Comparison of ENCODE assay signal across 8 cellular contexts in the genomic region with DNA sequence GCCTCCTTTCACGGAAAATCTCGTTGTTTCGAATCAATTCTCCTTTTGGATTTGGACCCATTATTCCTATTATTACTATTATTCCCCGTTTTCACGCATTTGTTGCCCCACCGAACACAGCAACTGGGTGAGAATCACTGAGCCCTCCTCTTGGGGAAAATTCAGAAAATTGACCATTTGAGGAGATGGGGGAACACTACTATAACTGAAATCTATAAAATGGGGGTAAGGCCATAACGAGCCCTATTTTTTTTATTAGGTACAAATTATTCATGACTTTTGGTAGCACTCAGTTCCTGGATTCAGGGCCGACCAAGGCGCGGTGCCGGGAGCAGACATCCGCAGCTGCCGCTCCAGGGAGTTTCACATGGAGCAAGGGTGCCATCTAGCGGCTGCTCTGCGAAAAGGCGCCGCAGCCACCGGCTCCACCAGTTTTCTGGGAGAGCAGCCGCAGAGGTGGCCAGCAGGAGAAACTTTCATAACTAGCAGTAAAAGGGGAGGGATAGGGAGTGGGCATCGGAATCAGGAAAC. TPM values are rescaled to one million over a fixed set of nuclear protein-coding genes. Genes with fewer than 3 reads are reported as not detected.
DNase-seq lines count a peak whose midpoint lies in the region; ATAC-seq and TF ChIP-seq lines count a peak whose summit lies in the region.

No MANE protein-coding gene starts in this region.

- H2AFZ ChIP-seq in GM23248 = no peak overlapping the region

- H3K9me3 ChIP-seq in AG04450 (ENCODE audit: control insufficient read depth, insufficient read depth, low read length) (peaks cover 6% of the 10 kb centered on the region; the same call in 1 of the 2 replicates), GM23248 (ENCODE audit: low read depth) (no peaks in the 10 kb centered on the region), colonic mucosa (no peaks in the 10 kb centered on the region), right lobe of liver (no peaks in the 10 kb centered on the region)

- H3F3A ChIP-seq in GM23248 (ENCODE audit: insufficient read depth) = no peaks in the 10 kb centered on the region

- TF ChIP-seq POLR2A in right lobe of liver (IDR thresholded peaks at IDR 0.05) = no peak

- CTCF ChIA-PET in AG04450 (lab: Charles Lee) = interaction anchor here (0.6 to 3.9 kb wide), 30 partner anchors 9 to 600 kb away, joined by 3 to 42 read pairs (median 4); partner anchors contain the start of gene HOXB5

- WGBS in GM23248 (ENCODE audit: low coverage in 1 of 2, low lambda C conversion rate in 2 of 2, missing lambda C conversion rate in 2 of 2), 2 experiments = 7 to 8% methylated on average over 20 of the region's 20 CpGs
- 2% methylated on average over 20 of the region's 20 CpGs for WGBS in right lobe of liver (ENCODE audit: insufficient coverage, low coverage, low lambda C conversion rate, missing lambda C conversion rate)

- no peaks in the 10 kb centered on the region for H3K9me2 ChIP-seq in GM23248 (ENCODE audit: insufficient read depth)

- H3K9ac ChIP-seq in GM23248 (no peak overlapping the region), colonic mucosa (ENCODE audit: low read depth in 2 of 2, low read length in 2 of 2) (peak overlapping the region; percentile 48 to 74)

- H3K27ac ChIP-seq in AG04450 (ENCODE audit: low read depth, low read length) (no peak overlapping the region), GM23248 (no peak overlapping the region), colonic mucosa (peak overlapping the region; percentile 62), right lobe of liver (no peak overlapping the region)

- H3K4me2 ChIP-seq in GM23248 (ENCODE audit: unreplicated experiment) = peak overlapping the region; percentile 33

- no peak overlapping the region for H3K4me3 ChIP-seq in AG04450 (ENCODE audit: low read depth, low read length)
- H3K4me3 ChIP-seq in GM23248 = peak overlapping the region; percentile 21; the same call in 1 of the 2 replicates
- H3K4me3 ChIP-seq in colonic mucosa = peak overlapping the region; percentile 15
- H3K4me3 ChIP-seq in right lobe of liver = no peak overlapping the region

- POLR2A ChIA-PET in AG04450 (lab: Yijun Ruan, JAX) = interaction anchor here (1.2 kb wide), 1 partner anchor 25 kb away, joined by 3 read pairs; the partner anchor contains the start of gene HOXB5

- no peaks in the 10 kb centered on the region for H3K36me3 ChIP-seq in GM23248 (ENCODE audit: low read depth)
- H3K36me3 ChIP-seq in colonic mucosa = no peaks in the 10 kb centered on the region
- no peaks in the 10 kb centered on the region for H3K36me3 ChIP-seq in right lobe of liver

- ATAC-seq in right lobe of liver = peak; percentile 92 to 99 (median 97)
- no peak for ATAC-seq in HG03439 (IDR thresholded peaks at IDR 0.05; ENCODE audit: unreplicated experiment)

- no peak for DNase-seq in AG04450 (ENCODE audit: low read depth, low spot score)
- DNase-seq in GM23248 = peak; percentile 92
- peak; percentile 82 for DNase-seq in NCI-H748 (lab: John Stamatoyannopoulos, UW; ENCODE audit: unreplicated experiment)
- peak; percentile 67 to 77 for DNase-seq in activated CD4-positive, alpha-beta T cell treated with anti-CD3 and anti-CD28 coated beads, Interleukin-2, amount 50 U/mL, for 24 hours (ENCODE audit: low read depth in 1 of 2, low spot score in 1 of 2)
- DNase-seq in colonic mucosa = peak; percentile 93
- peak; percentile 87 to 90 (median 87) for DNase-seq in right lobe of liver
- peak; percentile 85 for DNase-seq in stimulated activated CD4-positive, alpha-beta T cell treated with anti-CD3 and anti-CD28 coated beads, Interleukin-4, amount 100 ng/mL, for 24 hours

- H4K20me1 ChIP-seq in GM23248 (ENCODE audit: insufficient read depth) = no peaks in the 10 kb centered on the region

- H3K27me3 ChIP-seq in AG04450 (ENCODE audit: control insufficient read depth, insufficient read depth, low read length) (peaks cover 96% of the 10 kb centered on the region), GM23248 (replicated peaks; ENCODE audit: insufficient read depth) (peaks cover 98% of the 10 kb centered on the region), colonic mucosa (peaks cover 45% of the 10 kb centered on the region), right lobe of liver (peaks cover 18 to 75% of the 10 kb centered on the region in 2 donors)

- intact Hi-C loops in colonic mucosa (cut with DNase I) = loop anchor here (5.0 kb wide), 1 partner anchor 276 kb away; no protein-coding TSS in a partner anchor
- intact Hi-C loops in right lobe of liver (cut with DNase I) = loop anchor here in 1 of 2 donors (10.0 kb wide), 1 partner anchor 274 kb away; no protein-coding TSS in a partner anchor

- peak; percentile 96 for TF ChIP-seq CTCF in AG04450 (IDR thresholded peaks at IDR 0.05; ENCODE audit: low read depth, low read length)
- TF ChIP-seq CTCF in colonic mucosa (IDR thresholded peaks at IDR 0.05) = peak; percentile 98
- peak; percentile 96 to 97 (median 97) for TF ChIP-seq CTCF in right lobe of liver (IDR thresholded peaks at IDR 0.05)

- no peaks in the 10 kb centered on the region for H3K4me1 ChIP-seq in GM23248 (ENCODE audit: insufficient read depth)
- H3K4me1 ChIP-seq in colonic mucosa = peaks cover 13% of the 10 kb centered on the region
- peaks cover 0 to 4% (median 0%) of the 10 kb centered on the region in 4 donors for H3K4me1 ChIP-seq in right lobe of liver

- in situ Hi-C loops in GM23248 (cut with MboI) = no loop called here

- no peaks in the 10 kb centered on the region for H3K79me2 ChIP-seq in GM23248 (ENCODE audit: insufficient read depth)

RNA-seq across cellular contexts. Expression of gene HOXB8, which starts 3.3 kb away (rescaled TPM):
- polyA plus RNA-seq in AG04450 (2011; rRNA removed) (0.87 and 0.97 TPM in 2 replicates), GM23248 (2016; fragmentation: Nextera tagmentation; extraction: Ambion mirVana) (not detected in 2 replicates)
- 0.61 and 1.3 TPM in 2 replicates for polyA minus RNA-seq in AG04450 (2011; rRNA and poly(A)+ RNA removed)
- not detected in 2 replicates for total RNA-seq in GM23248 (2014; rRNA removed; shearing (Covaris generic))
- total RNA-seq in colonic mucosa (1 to 10 TPM; 4.2 to 7.4 TPM), right lobe of liver (not detected)

RNA-seq across cellular contexts. Expression of gene HOXB7, which starts 7.6 kb away (rescaled TPM):
- 10.1 and 11.3 TPM in 2 replicates for polyA plus RNA-seq in AG04450 (2011; rRNA removed)
- polyA minus RNA-seq in AG04450 (2011; rRNA and poly(A)+ RNA removed) = 2.5 and 2.7 TPM in 2 replicates
- 7.1 and 11.1 TPM in 2 replicates for total RNA-seq in GM23248 (2014; rRNA removed; shearing (Covaris generic))
- 18.9 and 19.4 TPM in 2 replicates for polyA plus RNA-seq in GM23248 (2016; fragmentation: Nextera tagmentation; extraction: Ambion mirVana)
- 10 to 100 TPM; 25.9 to 31.4 TPM for total RNA-seq in colonic mucosa
- total RNA-seq in right lobe of liver = under 1 TPM in 4 of 6 experiments, not detected in 2; 0.16 to 0.79 (median 0.30) TPM

RNA-seq across cellular contexts. Expression of gene HOXB9, which starts 7.7 kb away (rescaled TPM):
- polyA plus RNA-seq in AG04450 (2011; rRNA removed) = 0.02 TPM in 1 of 2 replicates, not detected in the other
- not detected in 2 replicates for polyA minus RNA-seq in AG04450 (2011; rRNA and poly(A)+ RNA removed)
- not detected in 2 replicates for total RNA-seq in GM23248 (2014; rRNA removed; shearing (Covaris generic))
- not detected in 2 replicates for polyA plus RNA-seq in GM23248 (2016; fragmentation: Nextera tagmentation; extraction: Ambion mirVana)
- 10 to 100 TPM; 37.1 to 73.9 TPM for total RNA-seq in colonic mucosa
- not detected for total RNA-seq in right lobe of liver

RNA-seq across cellular contexts. Expression of gene HOXB6, which starts 13.6 kb away (rescaled TPM):
- polyA plus RNA-seq in AG04450 (2011; rRNA removed) = 15.4 and 20.4 TPM in 2 replicates
- polyA minus RNA-seq in AG04450 (2011; rRNA and poly(A)+ RNA removed) = 9.1 and 12.0 TPM in 2 replicates
- 3.8 and 7.5 TPM in 2 replicates for total RNA-seq in GM23248 (2014; rRNA removed; shearing (Covaris generic))
- 6.2 and 6.6 TPM in 2 replicates for polyA plus RNA-seq in GM23248 (2016; fragmentation: Nextera tagmentation; extraction: Ambion mirVana)
- 10 to 100 TPM; 30.0 to 71.0 TPM for total RNA-seq in colonic mucosa
- under 1 TPM; 0.18 to 0.83 (median 0.56) TPM for total RNA-seq in right lobe of liver

RNA-seq across cellular contexts. Expression of gene HOXB5, which starts 24.9 kb away (rescaled TPM):
- polyA plus RNA-seq in AG04450 (2011; rRNA removed) (9.4 and 9.8 TPM in 2 replicates), GM23248 (2016; fragmentation: Nextera tagmentation; extraction: Ambion mirVana) (1.3 and 2.0 TPM in 2 replicates)
- 4.2 and 4.4 TPM in 2 replicates for polyA minus RNA-seq in AG04450 (2011; rRNA and poly(A)+ RNA removed)
- 0.22 TPM in 1 of 2 replicates, not detected in the other for total RNA-seq in GM23248 (2014; rRNA removed; shearing (Covaris generic))
- total RNA-seq in colonic mucosa (10 to 100 TPM; 11.0 to 22.7 TPM), right lobe of liver (under 1 TPM in 5 of 6 experiments, not detected in 1; 0.11 to 0.29 (median 0.19) TPM)

Comparison
In these comparisons a context has a peak if more than half of its experiments do, and no peak if none do; other contexts are left out.
1. H3K4me3 ChIP-seq: peak in GM23248 (single experiment) and colonic mucosa (single experiment); none in AG04450 (single experiment) and right lobe of liver (0 of 3).
2. RNA of gene HOXB9, which starts 7.7 kb away (total RNA-seq): 37.1 to 73.9 TPM in colonic mucosa; not detected in GM23248 and not detected in right lobe of liver; every median in the first group is over 10 times any median in the second.
3. Peak in every context shown above with its lines, with median percentiles within 50 percentile points of each other: CTCF ChIP-seq.